Comparison of ENCODE assay signal across 19 cellular contexts in the genomic region with DNA sequence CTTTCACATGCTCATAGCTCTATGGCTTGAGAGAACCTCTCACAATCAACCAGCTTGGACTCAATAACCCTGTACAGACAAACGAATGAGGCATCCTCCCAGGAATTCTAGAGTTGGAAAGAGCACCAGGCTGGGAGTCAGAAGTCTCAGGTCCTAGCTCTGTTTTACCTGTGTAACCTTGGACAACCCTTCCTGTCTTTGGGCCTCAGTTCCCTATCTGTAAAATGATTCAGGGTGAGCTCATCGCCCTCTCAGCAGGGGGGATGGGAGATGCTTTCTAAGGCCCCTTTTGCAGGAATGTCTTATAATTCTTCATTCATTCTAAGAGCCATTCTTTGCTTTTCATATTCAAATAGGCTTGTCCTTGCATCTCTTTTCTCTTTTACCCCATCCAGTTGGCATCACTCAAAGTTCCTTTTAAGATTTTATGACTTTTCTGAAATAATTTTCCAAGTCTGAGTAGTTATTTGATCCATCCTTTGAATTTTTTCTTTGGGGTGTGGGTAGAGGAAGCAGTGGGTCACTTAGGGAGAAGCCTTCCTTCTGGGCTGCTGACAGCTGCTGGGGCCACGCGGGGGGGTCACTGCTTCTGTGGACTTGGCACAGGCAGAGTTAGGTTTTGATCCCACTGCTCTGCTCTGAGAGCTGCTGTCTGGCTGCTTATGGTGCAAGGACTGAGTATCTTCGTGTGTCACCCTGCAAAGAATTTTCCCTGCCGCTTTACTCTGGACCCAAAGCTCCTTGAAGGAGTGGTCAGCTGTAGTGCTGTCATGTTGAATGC.
DNase-seq lines count a peak whose midpoint lies in the region; ATAC-seq and TF ChIP-seq lines count a peak whose summit lies in the region.
"Had no signal": no experiment of that assay in that cellular context is flagged by ENCODE, and none has a peak within 500 bp of the region (broad histone marks: within the 10 kb centered on the region; RNA-seq: fewer than 3 reads in every experiment).

No MANE protein-coding gene starts in this region.

- H3K27ac ChIP-seq in RWPE2 (ENCODE audit: poor library complexity, severe bottlenecking), result peak overlapping the region; percentile 22
- H3K27ac ChIP-seq: ascending aorta, neutrophil, thoracic aorta had no signal

- peak; percentile 74 for ATAC-seq in RWPE2 (ENCODE audit: low read depth)
- no peak for ATAC-seq in GM21528 (IDR thresholded peaks at IDR 0.05; ENCODE audit: low FRiP score, unreplicated experiment)
- ATAC-seq in GM19351 (IDR thresholded peaks at IDR 0.05; ENCODE audit: unreplicated experiment), result no peak

- H3K9me3 ChIP-seq in HAP-1, result no peaks in the 10 kb centered on the region
- no peaks in the 10 kb centered on the region for H3K9me3 ChIP-seq in RWPE2 (ENCODE audit: severe bottlenecking)
- H3K9me3 ChIP-seq: ascending aorta, neutrophil, thoracic aorta had no signal

- H3K4me3 ChIP-seq in HAP-1 (no peak overlapping the region), RWPE2 (ENCODE audit: severe bottlenecking) (no peak overlapping the region), fibroblast of pulmonary artery (replicated peaks; ENCODE audit: low read depth, low read length) (no peak overlapping the region)
- H3K4me3 ChIP-seq: ascending aorta, thoracic aorta had no signal

- H3K27me3 ChIP-seq in HAP-1 (ENCODE audit: low read depth) (no peaks in the 10 kb centered on the region), RWPE2 (ENCODE audit: insufficient read depth, poor library complexity, severe bottlenecking) (no peaks in the 10 kb centered on the region)
- H3K27me3 ChIP-seq: ascending aorta, neutrophil had no signal

- no peak for TF ChIP-seq CTCF in RWPE2 (IDR thresholded peaks at IDR 0.05; ENCODE audit: poor library complexity, severe bottlenecking)
- TF ChIP-seq CTCF in fibroblast of pulmonary artery (IDR thresholded peaks at IDR 0.05; ENCODE audit: low read length, missing control alignments), result no peak

- DNase-seq in HAP-1 (ENCODE audit: low spot score in 2 of 2) (peak; percentile 81 to 89), RWPE2 (ENCODE audit: low spot score) (no peak), fibroblast of pulmonary artery (ENCODE audit: low read depth) (peak; percentile 26), nucleus accumbens (lab: John Stamatoyannopoulos, UW) (peak in 42 of 56 donors; percentile 4 to 76 (median 34)), NCI-H82 treated with DMSO at 0.1 percent for 48 hours (lab: John Stamatoyannopoulos, UW; ENCODE audit: unreplicated experiment) (no peak)
- DNase-seq in stimulated activated CD4-positive, alpha-beta T cell treated with anti-CD3 and anti-CD28 coated beads, Interleukin-1b, Interleukin-23, amount 100 ng/mL, for 48 hours, result no peak
- DNase-seq: activated naive CD4-positive, alpha-beta T cell treated with anti-CD3 and anti-CD28 coated beads, Interleukin-2, amount 10 ng/mL, durations not matched to agents 7 days and 5 days; activated T-cell treated with anti-CD3 and anti-CD28 coated beads, Interleukin-2, amount 50 U/mL, for 48 hours; CD4-positive, alpha-beta T cell; DMS53; Kasumi-1; NCI-H524 treated with DMSO at 0.1 percent for 48 hours; stimulated activated CD4-positive, alpha-beta T cell treated with anti-CD3 and anti-CD28 coated beads, Interleukin-12 subunit alpha, Interleukin-12 subunit beta, amount 100 ng/mL, for 4 hours; T-helper 2 cell had no signal

- in situ Hi-C loops in HAP-1 (cut with MboI; ENCODE audit: low sequenced_read_pairs), result no loop called here

- H3K36me3 ChIP-seq in HAP-1 (replicated peaks) (no peaks in the 10 kb centered on the region), RWPE2 (ENCODE audit: low read depth) (no peaks in the 10 kb centered on the region)
- H3K36me3 ChIP-seq: ascending aorta, neutrophil, thoracic aorta had no signal

- peaks cover 17% of the 10 kb centered on the region for H3K4me1 ChIP-seq in HAP-1
- H3K4me1 ChIP-seq in RWPE2 (ENCODE audit: insufficient read depth, poor library complexity, severe bottlenecking), result peaks cover 13% of the 10 kb centered on the region
- H3K4me1 ChIP-seq: ascending aorta had no signal

Comparison
In these comparisons a context has a peak if more than half of its experiments do, and no peak if none do; other contexts are left out.
1. DNase-seq: peak in HAP-1 (2 of 2), fibroblast of pulmonary artery (single experiment) and nucleus accumbens (42 of 56); none in RWPE2 (single experiment), NCI-H82 treated with DMSO at 0.1 percent for 48 hours (single experiment) and stimulated activated CD4-positive, alpha-beta T cell treated with anti-CD3 and anti-CD28 coated beads, Interleukin-1b, Interleukin-23, amount 100 ng/mL, for 48 hours (single experiment).